In the genomic region with DNA sequence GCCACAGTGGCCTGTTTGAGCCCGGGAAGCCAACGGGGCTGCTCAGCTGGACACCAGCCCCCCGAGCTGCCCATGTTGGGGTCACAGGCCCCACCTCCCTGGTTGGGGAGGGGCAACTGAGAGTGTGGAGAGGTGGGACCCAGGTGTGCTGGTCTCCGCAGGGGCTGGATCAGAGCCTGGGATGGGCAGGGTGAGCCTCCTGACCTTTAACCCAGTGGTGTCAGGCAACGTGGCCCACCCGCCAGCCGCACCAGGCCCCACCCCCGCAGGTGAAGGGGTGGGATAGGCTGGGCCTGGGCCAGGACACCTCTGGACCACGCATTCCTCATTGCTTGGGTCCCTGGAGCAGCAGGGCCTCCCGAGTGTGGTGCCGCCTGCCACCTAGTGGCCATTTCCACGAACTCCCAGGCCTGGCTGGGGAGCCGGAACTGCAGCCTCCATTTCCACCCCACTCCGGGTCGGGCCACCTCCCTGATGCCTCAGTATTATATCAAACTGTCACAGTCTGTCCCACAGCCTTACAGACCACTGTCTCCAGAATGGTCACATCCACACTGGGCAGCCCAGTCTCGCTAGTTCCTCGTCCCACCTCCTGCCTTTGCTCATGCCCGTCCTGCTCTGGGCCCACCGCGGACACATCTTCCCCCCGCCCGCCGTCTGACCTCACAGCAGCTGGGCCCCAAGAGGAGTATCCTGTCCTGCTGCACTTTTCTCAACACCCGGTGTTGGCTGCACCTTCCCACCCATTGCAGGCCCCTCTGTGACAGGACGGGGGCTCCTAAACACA, we compare ENCODE assay signal across 9 cellular contexts. TPM values are rescaled to one million over a fixed set of nuclear protein-coding genes. Genes with fewer than 3 reads are reported as not detected.
DNase-seq lines count a peak whose midpoint lies in the region; TF ChIP-seq lines count a peak whose summit lies in the region.
"Had no signal": no experiment of that assay in that cellular context is flagged by ENCODE, and none has a peak within 500 bp of the region (broad histone marks: within the 10 kb centered on the region; RNA-seq: fewer than 3 reads in every experiment).

No MANE protein-coding gene starts in this region.

- CTCF ChIA-PET in activated naive CD4-positive, alpha-beta T cell treated with anti-CD3 and anti-CD28 coated beads for 36 hours (lab: Charles Lee), result interaction anchor here (0.6 to 1.3 kb wide), 6 partner anchors 13 to 903 kb away, joined by 3 to 7 read pairs (median 3); partner anchors contain the start of gene PPP6R3

- no peak overlapping the region for H3K27ac ChIP-seq in Karpas-422 (ENCODE audit: low read length)

- H3K9me2 ChIP-seq in Karpas-422 (replicated peaks; ENCODE audit: insufficient read depth, low read length), result no peaks in the 10 kb centered on the region

- peaks cover under 1% of the 10 kb centered on the region for H3K4me1 ChIP-seq in Karpas-422 (ENCODE audit: low read length)

- no peak overlapping the region for H3K4me3 Mint-ChIP-seq in activated naive CD4-positive, alpha-beta T cell treated with anti-CD3 and anti-CD28 coated beads for 36 hours
- no peak overlapping the region for H3K4me3 Mint-ChIP-seq in type B pancreatic cell

- peak overlapping the region; percentile 18 for H3K27ac Mint-ChIP-seq in activated naive CD4-positive, alpha-beta T cell treated with anti-CD3 and anti-CD28 coated beads for 36 hours
- H3K27ac Mint-ChIP-seq in type B pancreatic cell, result peak overlapping the region; percentile 53

- H3K9ac ChIP-seq in Karpas-422 (ENCODE audit: low read length), result no peak overlapping the region

- H2AFZ ChIP-seq in Karpas-422 (ENCODE audit: low read length), result no peak overlapping the region

- no peak overlapping the region for H3K4me3 ChIP-seq in Karpas-422 (ENCODE audit: low read length)
- H3K4me3 ChIP-seq: BLaER1 treated with 17β-estradiol and CSF1 and Interleukin-3, amounts not matched to agents 10 nM and 100 nM had no signal

- no peaks in the 10 kb centered on the region for H3K27me3 Mint-ChIP-seq in activated naive CD4-positive, alpha-beta T cell treated with anti-CD3 and anti-CD28 coated beads for 36 hours (ENCODE audit: low read depth)
- H3K27me3 Mint-ChIP-seq in type B pancreatic cell, result no peaks in the 10 kb centered on the region

- H3K27me3 ChIP-seq in Karpas-422 (ENCODE audit: low read length), result no peaks in the 10 kb centered on the region
- H3K27me3 ChIP-seq: BLaER1 treated with 17β-estradiol and CSF1 and Interleukin-3, amounts not matched to agents 10 nM and 100 nM had no signal

- H3K4me2 ChIP-seq in Karpas-422 (ENCODE audit: low read depth, low read length, poor library complexity, severe bottlenecking), result no peak overlapping the region

- peaks cover 2% of the 10 kb centered on the region for H3K9me3 Mint-ChIP-seq in activated naive CD4-positive, alpha-beta T cell treated with anti-CD3 and anti-CD28 coated beads for 36 hours
- no peaks in the 10 kb centered on the region for H3K9me3 Mint-ChIP-seq in type B pancreatic cell

- peaks cover 6% of the 10 kb centered on the region for H3K4me1 Mint-ChIP-seq in activated naive CD4-positive, alpha-beta T cell treated with anti-CD3 and anti-CD28 coated beads for 36 hours (ENCODE audit: low read depth)
- H3K4me1 Mint-ChIP-seq in type B pancreatic cell (ENCODE audit: unreplicated experiment), result peaks cover 1% of the 10 kb centered on the region

- intact Hi-C loops in activated naive CD4-positive, alpha-beta T cell treated with anti-CD3 and anti-CD28 coated beads for 36 hours (cut with micrococcal nuclease), result loop anchor here (1.0 to 5.0 kb wide), 2 partner anchors 150 to 190 kb away; no protein-coding TSS in a partner anchor
- intact Hi-C loops in head of caudate nucleus (cut with DNase I), result loop anchor here (5.0 to 10.0 kb wide), 2 partner anchors 182 to 240 kb away; no protein-coding TSS in a partner anchor

- no peaks in the 10 kb centered on the region for H3K79me2 ChIP-seq in Karpas-422 (ENCODE audit: low read length)

- peak; percentile 5 to 45 for DNase-seq in NCI-H187 (lab: John Stamatoyannopoulos, UW)
- no peak for DNase-seq in NCI-H187 treated with DMSO at 0.1 percent for 48 hours (lab: John Stamatoyannopoulos, UW)
- peak; percentile 90 for DNase-seq in Karpas-422
- DNase-seq in SKM-1 treated with dmso at 0.1 percent for 144 hours (lab: John Stamatoyannopoulos, UW; ENCODE audit: unreplicated experiment), result peak; percentile 58
- DNase-seq in activated naive CD4-positive, alpha-beta T cell treated with anti-CD3 and anti-CD28 coated beads for 36 hours, result peak; percentile 82
- peak; percentile 58 to 93 (median 84) for DNase-seq in head of caudate nucleus
- peak; percentile 45 for DNase-seq in pons (ENCODE audit: low spot score)
- no peak for DNase-seq in type B pancreatic cell (ENCODE audit: extremely low spot score, unreplicated experiment)

- H3K36me3 Mint-ChIP-seq in activated naive CD4-positive, alpha-beta T cell treated with anti-CD3 and anti-CD28 coated beads for 36 hours (ENCODE audit: low read depth), result peaks cover 12% of the 10 kb centered on the region
- peaks cover 15% of the 10 kb centered on the region for H3K36me3 Mint-ChIP-seq in type B pancreatic cell

- no peaks in the 10 kb centered on the region for H3K36me3 ChIP-seq in Karpas-422 (ENCODE audit: insufficient read depth, low read length)

- TF ChIP-seq CTCF in type B pancreatic cell (conservative IDR thresholded peaks at IDR 0.05), result peak; percentile 95

- no peaks in the 10 kb centered on the region for H4K20me1 ChIP-seq in Karpas-422 (ENCODE audit: insufficient read depth, low read depth, low read length)

- H3K9me3 ChIP-seq in Karpas-422 (ENCODE audit: low read length), result no peaks in the 10 kb centered on the region
- H3K9me3 ChIP-seq: BLaER1 treated with 17β-estradiol and CSF1 and Interleukin-3, amounts not matched to agents 10 nM and 100 nM had no signal

RNA-seq across cellular contexts. Expression of gene PPP6R3, which starts 13.3 kb away (rescaled TPM):
- 109 and 140 TPM in 2 replicates for total RNA-seq in Karpas-422 (2014; rRNA removed; shearing (Covaris generic); ENCODE audit: low replicate concordance)
- 10 to 100 TPM; 84.7 to 87.0 TPM for total RNA-seq in activated naive CD4-positive, alpha-beta T cell treated with anti-CD3 and anti-CD28 coated beads for 36 hours
- 102 and 104 TPM in 2 replicates for total RNA-seq in type B pancreatic cell (ENCODE audit: low replicate concordance)

Comparison
In these comparisons a context has a peak if more than half of its experiments do, and no peak if none do; other contexts are left out.
1. DNase-seq: peak in NCI-H187 (2 of 2), Karpas-422 (single experiment), SKM-1 treated with dmso at 0.1 percent for 144 hours (single experiment), activated naive CD4-positive, alpha-beta T cell treated with anti-CD3 and anti-CD28 coated beads for 36 hours (single experiment), head of caudate nucleus (42 of 42) and pons (single experiment); none in NCI-H187 treated with DMSO at 0.1 percent for 48 hours (single experiment) and type B pancreatic cell (single experiment).